8 cellular contexts compared by ENCODE assay signal in genomic region chr6:131135244-131136020, GRCh38. TPM values are rescaled to one million over a fixed set of nuclear protein-coding genes. Genes with fewer than 3 reads are reported as not detected.
A peak's percentile ranks its signal among the peaks of the same experiment; 100 is the strongest.
DNase-seq lines count a peak whose midpoint lies in the region; ATAC-seq and TF ChIP-seq lines count a peak whose summit lies in the region.

Gene AKAP7, plus strand, starts transcription at chr6:131135467. Its CDS starts 297 bp downstream, at chr6:131135764.

- peak within 1 kb of the TSS; percentile 85 for H3K9ac ChIP-seq in BLaER1

- TF ChIP-seq POLR2A in ovary (IDR thresholded peaks at IDR 0.05) (peak; percentile 40), thyroid gland (IDR thresholded peaks at IDR 0.05) (peak in 1 of 2 donors; percentile 71)

- H3K4me2 ChIP-seq in BLaER1 = peak within 1 kb of the TSS; percentile 71

- no peaks in the 10 kb centered on the region for H4K20me1 ChIP-seq in BLaER1

- no peak for TF ChIP-seq CTCF in ovary (IDR thresholded peaks at IDR 0.05)
- no peak for TF ChIP-seq CTCF in thyroid gland (IDR thresholded peaks at IDR 0.05)

- intact Hi-C loops in Right ventricle myocardium superior (cut with DNase I) = no loop called here
- intact Hi-C loops in ovary (cut with DNase I) = no loop called here
- intact Hi-C loops in thyroid gland (cut with DNase I) = no loop called here

- H3K27me3 ChIP-seq in BLaER1 (peaks cover 13% of the 10 kb centered on the region; the same call in 1 of the 2 replicates), ovary (no peaks in the 10 kb centered on the region), thyroid gland (no peaks in the 10 kb centered on the region)

- H3K9me3 ChIP-seq in BLaER1 (no peaks in the 10 kb centered on the region), ovary (no peaks in the 10 kb centered on the region), thyroid gland (no peaks in the 10 kb centered on the region)

- ATAC-seq in HG03432 (IDR thresholded peaks at IDR 0.05; ENCODE audit: unreplicated experiment) (peak; percentile 87), Right ventricle myocardium superior (ENCODE audit: poor library complexity) (peak; percentile 95)

- DNase-seq in GM19240 (ENCODE audit: insufficient read length, low spot score) (peak; percentile 59), SKM-1 treated with dmso at 0.1 percent for 144 hours (lab: John Stamatoyannopoulos, UW; ENCODE audit: unreplicated experiment) (peak; percentile 40), Right ventricle myocardium superior (peak; percentile 88), ovary (peak; percentile 76 to 85 (median 81)), thyroid gland (peak; percentile 75 to 80)
- peak; percentile 17 for DNase-seq in activated naive CD8-positive, alpha-beta T cell treated with anti-CD3 and anti-CD28 coated beads, Interleukin-2, amount 50 U/mL, for 16 hours (ENCODE audit: low read depth, low spot score)

- no peak for TF ChIP-seq EP300 in ovary (IDR thresholded peaks at IDR 0.05)

- 0 to 1% (median 0%) methylated on average over 54 to 99 of the region's 99 CpGs for WGBS in ovary, 3 donors
- 1 to 2% methylated on average over 30 to 38 of the region's 99 CpGs for WGBS in thyroid gland, 2 donors

- H3K36me3 ChIP-seq in BLaER1 = no peaks in the 10 kb centered on the region
- no peaks in the 10 kb centered on the region for H3K36me3 ChIP-seq in ovary
- H3K36me3 ChIP-seq in thyroid gland = no peaks in the 10 kb centered on the region

- H3K4me3 ChIP-seq in BLaER1 (peak within 1 kb of the TSS; percentile 77), ovary (peak within 1 kb of the TSS; percentile 77), thyroid gland (replicated peaks in 1 of 3) (peak within 1 kb of the TSS; percentile 59 to 66 (median 63))

- H3K4me1 ChIP-seq in BLaER1 (peaks cover 25% of the 10 kb centered on the region), ovary (ENCODE audit: insufficient read depth) (peaks cover 3% of the 10 kb centered on the region), thyroid gland (peaks cover 6 to 9% of the 10 kb centered on the region in 2 donors)

- H3K27ac ChIP-seq in BLaER1 = peak within 1 kb of the TSS; percentile 89
- peak within 1 kb of the TSS; percentile 95 to 96 for H3K27ac ChIP-seq in ovary
- H3K27ac ChIP-seq in thyroid gland = peak within 1 kb of the TSS; percentile 82 to 98 (median 92)

RNA-seq across cellular contexts. Expression of gene AKAP7, which starts in this region (rescaled TPM):
- total RNA-seq in Right ventricle myocardium superior = 10.3 TPM
- 10 to 100 TPM; 17.1 to 38.5 (median 32.4) TPM for total RNA-seq in ovary
- polyA plus RNA-seq in ovary = 10 to 100 TPM in 1 of 2 donors, 1 to 10 TPM in 1; 8.4 to 12.0 TPM
- 10 to 100 TPM; 11.7 to 19.1 (median 12.4) TPM for total RNA-seq in thyroid gland

Comparison
In these comparisons a context has a peak if more than half of its experiments do, and no peak if none do; other contexts are left out.
1. Peak in every context shown above with its lines: DNase-seq, ATAC-seq, H3K4me3 ChIP-seq and H3K27ac ChIP-seq.
2. DNase-seq: peak in every context shown above with its lines; median percentile 88 in Right ventricle myocardium superior; 81 in ovary; 78 in thyroid gland; 59 in GM19240; 40 in SKM-1 treated with dmso at 0.1 percent for 144 hours; 17 in activated naive CD8-positive, alpha-beta T cell treated with anti-CD3 and anti-CD28 coated beads, Interleukin-2, amount 50 U/mL, for 16 hours.